Comparison of ENCODE assay signal across 13 cellular contexts in the genomic region with DNA sequence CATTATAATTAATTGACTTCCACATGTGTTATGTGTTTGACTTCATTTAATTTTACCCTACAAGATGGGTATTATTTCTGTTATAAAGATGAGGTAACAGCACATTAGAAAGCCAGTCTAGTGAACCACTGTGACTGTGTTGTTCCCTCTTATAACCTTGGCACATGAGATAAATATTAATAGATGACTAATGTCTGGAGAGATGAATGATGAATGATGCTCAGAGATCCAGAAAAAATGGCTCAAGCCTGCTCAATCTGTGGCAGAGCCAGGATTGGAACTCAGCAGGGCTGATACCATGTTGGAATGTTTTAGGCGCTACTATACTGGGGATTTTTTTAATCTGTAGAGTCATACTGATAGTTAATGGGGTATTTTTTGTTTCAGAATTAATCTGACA.
"Had no signal": no experiment of that assay in that cellular context is flagged by ENCODE, and none has a peak within 500 bp of the region (broad histone marks: within the 10 kb centered on the region; RNA-seq: fewer than 3 reads in every experiment).

No MANE protein-coding gene starts in this region.

- H3K4me3 ChIP-seq: thyroid gland had no signal

- H3K27me3 ChIP-seq: neutrophil, thyroid gland had no signal

- H3K4me1 ChIP-seq: thyroid gland had no signal

- H3K9me3 ChIP-seq: neutrophil, thyroid gland had no signal

- H3K36me3 ChIP-seq: neutrophil, thyroid gland had no signal

- DNase-seq: activated CD4-positive, alpha-beta T cell treated with anti-CD3 and anti-CD28 coated beads, Interleukin-2, amount 50 U/mL, for 4 hours; activated CD4-positive, CD25-positive, alpha-beta regulatory T cell treated with anti-CD3 and anti-CD28 coated beads, Interleukin-2, amount 50 U/mL, for 72 hours; activated naive CD4-positive, alpha-beta T cell; activated naive CD8-positive, alpha-beta T cell treated with anti-CD3 and anti-CD28 coated beads, Interleukin-2, amount 10 ng/mL, durations not matched to agents 7 days and 5 days; activated T-cell treated with anti-CD3 and anti-CD28 coated beads for 4 hours; anterior cingulate cortex; dermis blood vessel endothelial cell; mesendoderm; natural killer cell; stimulated activated CD4-positive, alpha-beta T cell treated with anti-CD3 and anti-CD28 coated beads, Interleukin-12 subunit alpha, Interleukin-12 subunit beta, amount 100 ng/mL, for 4 hours; T1000; thyroid gland had no signal

- H3K27ac ChIP-seq: neutrophil, thyroid gland had no signal
